ENCODE assay signal across 8 cellular contexts in genomic region chr2:74498500-74499268, GRCh38. TPM values are rescaled to one million over a fixed set of nuclear protein-coding genes. Genes with fewer than 3 reads are reported as not detected.
A peak's percentile ranks its signal among the peaks of the same experiment; 100 is the strongest.
DNase-seq lines count a peak whose midpoint lies in the region; ATAC-seq and TF ChIP-seq lines count a peak whose summit lies in the region.

No MANE protein-coding gene starts in this region.

- TF ChIP-seq CTCF in heart left ventricle (IDR thresholded peaks at IDR 0.05), result no peak

- no peak for DNase-seq in heart left ventricle
- no peak for DNase-seq in cardiac septum (ENCODE audit: low spot score)
- peak; percentile 76 for DNase-seq in activated CD8-positive, alpha-beta memory T cell treated with anti-CD3 and anti-CD28 coated beads, Interleukin-2, amount 50 U/mL, for 48 hours
- DNase-seq in stimulated activated naive CD8-positive, alpha-beta T cell treated with anti-CD3 and anti-CD28 coated beads, Interleukin-15, Interleukin-2, amounts not matched to agents 100 U/mL and 50 U/mL, for 24 hours, result peak; percentile 46
- DNase-seq in aorta, result no peak
- no peak for DNase-seq in HuH-7.5 (ENCODE audit: low spot score)

- 0 out of 2 replicates have a peak overlapping the region, but pooled peaks have one; percentile 6 for H3K9ac ChIP-seq in iPS-20b (ENCODE audit: low read depth, low read length)

- WGBS in heart left ventricle, 4 donors, result 1 to 3% (median 2%) methylated on average over 41 of the region's 41 CpGs
- 1 to 2% methylated on average over 41 of the region's 41 CpGs for WGBS in aorta, 2 donors

- H3K36me3 ChIP-seq in heart left ventricle (peaks cover 0 to 9% (median 8%) of the 10 kb centered on the region in 9 donors), iPS-20b (ENCODE audit: insufficient read depth, low read depth, low read length) (peaks cover 8% of the 10 kb centered on the region), aorta (ENCODE audit: control insufficient read depth in 1 of 2, insufficient read depth in 2 of 2, low read length in 1 of 2) (no peaks in the 10 kb centered on the region)

- H3K4me1 ChIP-seq in heart left ventricle (peaks cover 5 to 44% (median 32%) of the 10 kb centered on the region in 12 donors), iPS-20b (ENCODE audit: insufficient read depth, low read length) (peaks cover 5% of the 10 kb centered on the region; the same call in 1 of the 2 replicates), aorta (ENCODE audit: control insufficient read depth in 1 of 2, insufficient read depth in 2 of 2, low read length in 2 of 2) (no peaks in the 10 kb centered on the region)

- H3K9me3 ChIP-seq in heart left ventricle (no peaks in the 10 kb centered on the region), iPS-20b (ENCODE audit: insufficient read depth, low read depth, low read length) (peaks cover 3% of the 10 kb centered on the region; the same call in 1 of the 2 replicates), aorta (ENCODE audit: control insufficient read depth, low read length) (no peaks in the 10 kb centered on the region)

- H3K27me3 ChIP-seq in heart left ventricle (peaks cover 21 to 65% (median 35%) of the 10 kb centered on the region in 9 donors), iPS-20b (ENCODE audit: insufficient read depth, low read length) (peaks cover 97% of the 10 kb centered on the region), aorta (ENCODE audit: control insufficient read depth in 1 of 2, insufficient read depth in 2 of 2, low read length in 1 of 2) (no peaks in the 10 kb centered on the region)

- no peak for TF ChIP-seq POLR2A in heart left ventricle (IDR thresholded peaks at IDR 0.05)

- H3K27ac ChIP-seq in heart left ventricle, result no peak overlapping the region
- no peak overlapping the region for H3K27ac ChIP-seq in iPS-20b (ENCODE audit: low read length)
- no peak overlapping the region for H3K27ac ChIP-seq in aorta (ENCODE audit: low read depth in 1 of 2, low read length in 2 of 2)

- ATAC-seq in heart left ventricle (no peak), aorta (ENCODE audit: low FRiP score) (no peak), HG03108 (IDR thresholded peaks at IDR 0.05; ENCODE audit: unreplicated experiment) (no peak)
- peak; percentile 66 for ATAC-seq in stimulated activated naive CD8-positive, alpha-beta T cell treated with anti-CD3 and anti-CD28 coated beads, Interleukin-15, Interleukin-2, amounts not matched to agents 100 U/mL and 50 U/mL, for 24 hours

- intact Hi-C loops in heart left ventricle (cut with DNase I) (no loop called here), cardiac septum (cut with DNase I) (no loop called here), aorta (cut with DNase I) (no loop called here)

- peak overlapping the region; percentile 9 to 61 (median 25) for H3K4me3 ChIP-seq in heart left ventricle
- peak overlapping the region; percentile 66 for H3K4me3 ChIP-seq in iPS-20b (ENCODE audit: low read length)
- no peak overlapping the region for H3K4me3 ChIP-seq in aorta (ENCODE audit: low read length in 2 of 2)

RNA-seq across cellular contexts. Expression of gene LBX2, which starts 0.7 kb away (rescaled TPM):
- total RNA-seq in heart left ventricle (1 to 10 TPM in 2 of 9 donors, under 1 TPM in 5, not detected in 2; 0.14 to 1.7 (median 0.72) TPM), cardiac septum (0.51 TPM), aorta (under 1 TPM; 0.75 to 0.87 TPM)
- polyA plus RNA-seq in heart left ventricle (under 1 TPM; 0.27 to 0.67 TPM), aorta (1 to 10 TPM in 1 of 2 donors, under 1 TPM in 1; 0.88 to 1.7 TPM)

RNA-seq across cellular contexts. Expression of gene PCGF1, which starts 8.8 kb away (rescaled TPM):
- 10 to 100 TPM; 10.6 to 22.3 (median 16.5) TPM for total RNA-seq in heart left ventricle
- 10 to 100 TPM; 22.5 to 24.9 TPM for polyA plus RNA-seq in heart left ventricle
- total RNA-seq in cardiac septum, result 11.4 TPM
- 10 to 100 TPM; 13.3 to 15.9 TPM for total RNA-seq in aorta
- 10 to 100 TPM in 1 of 2 donors, 1 to 10 TPM in 1; 8.0 to 17.5 TPM for polyA plus RNA-seq in aorta

RNA-seq across cellular contexts. Expression of gene TLX2, which starts 15.6 kb away (rescaled TPM):
- total RNA-seq in heart left ventricle (not detected), cardiac septum (not detected), aorta (not detected)
- polyA plus RNA-seq in heart left ventricle (not detected), aorta (not detected)

RNA-seq across cellular contexts. Expression of gene TTC31, which starts 15.8 kb away (rescaled TPM):
- total RNA-seq in heart left ventricle, result 10 to 100 TPM in 4 of 9 donors, 1 to 10 TPM in 5; 7.1 to 14.2 (median 10.0) TPM
- polyA plus RNA-seq in heart left ventricle, result 10 to 100 TPM in 1 of 2 donors, 1 to 10 TPM in 1; 8.8 to 13.2 TPM
- 11.2 TPM for total RNA-seq in cardiac septum
- total RNA-seq in aorta, result 10 to 100 TPM; 19.2 to 29.5 TPM
- 10 to 100 TPM in 1 of 2 donors, 1 to 10 TPM in 1; 4.0 to 18.4 TPM for polyA plus RNA-seq in aorta

RNA-seq across cellular contexts. Expression of gene CCDC142, which starts 15.9 kb away (rescaled TPM):
- total RNA-seq in heart left ventricle, result 10 to 100 TPM in 1 of 9 donors, 1 to 10 TPM in 8; 4.4 to 13.4 (median 7.1) TPM
- 1 to 10 TPM; 5.8 to 6.4 TPM for polyA plus RNA-seq in heart left ventricle
- total RNA-seq in cardiac septum, result 8.0 TPM
- total RNA-seq in aorta, result 10 to 100 TPM; 16.1 to 26.0 TPM
- polyA plus RNA-seq in aorta, result 1 to 10 TPM; 3.4 to 9.3 TPM

Comparison
In these comparisons a context has a peak if more than half of its experiments do, and no peak if none do; other contexts are left out.
1. DNase-seq: peak in activated CD8-positive, alpha-beta memory T cell treated with anti-CD3 and anti-CD28 coated beads, Interleukin-2, amount 50 U/mL, for 48 hours (single experiment) and stimulated activated naive CD8-positive, alpha-beta T cell treated with anti-CD3 and anti-CD28 coated beads, Interleukin-15, Interleukin-2, amounts not matched to agents 100 U/mL and 50 U/mL, for 24 hours (single experiment); none in heart left ventricle (0 of 5), cardiac septum (single experiment), aorta (0 of 2) and HuH-7.5 (single experiment).
2. H3K4me3 ChIP-seq: peak in heart left ventricle (12 of 12) and iPS-20b (single experiment); none in aorta (0 of 2).